ENCODE assay signal across 8 cellular contexts in the genomic region with DNA sequence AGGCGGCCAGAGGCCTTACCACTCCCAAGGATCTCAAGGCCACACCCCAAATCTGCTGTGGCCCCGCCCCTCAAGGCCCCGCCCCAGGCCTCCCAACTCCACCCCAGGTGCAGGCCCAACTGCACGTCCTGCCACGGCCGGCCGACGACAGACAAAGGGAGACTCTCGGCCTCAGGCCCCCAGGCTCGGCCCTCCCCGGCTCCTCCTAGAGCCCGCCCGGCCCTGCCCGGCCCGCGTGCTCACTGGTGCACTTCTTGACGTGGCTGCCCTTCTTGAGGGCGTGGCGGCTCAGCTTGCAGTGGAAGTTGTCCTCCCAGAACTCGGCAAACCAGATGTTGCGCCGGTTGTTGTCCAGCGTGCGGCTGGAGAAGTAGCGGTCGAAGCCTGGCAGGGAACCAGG.
DNase-seq lines count a peak whose midpoint lies in the region; ATAC-seq, FAIRE-seq and TF ChIP-seq lines count a peak whose summit lies in the region.

No MANE protein-coding gene starts in this region.

- H4K91ac ChIP-seq in H1 (replicated peaks; ENCODE audit: insufficient read length, low read length): no peak overlapping the region

- WGBS in H1 (ENCODE audit: extremely low coverage in 1 of 2, insufficient coverage in 1 of 2, insufficient read length in 1 of 2, insufficient replicate concordance in 2 of 2, low coverage in 1 of 2, low lambda C conversion rate in 2 of 2, missing lambda C conversion rate in 1 of 2), 2 experiments: 43% methylated on average over 7 of the region's 26 CpGs; no CpG with 5 or more reads in 1 of the 2 experiments

- no peak overlapping the region for H2AK5ac ChIP-seq in H1 (ENCODE audit: low read depth, low read length)

- peak overlapping the region in 1 of 3 experiments; percentile 35 for H3K4me3 Mint-ChIP-seq in nephron
- no peak overlapping the region for H3K4me3 Mint-ChIP-seq in CD8-positive, alpha-beta memory T cell

- peaks cover 21% of the 10 kb centered on the region for H3K27me3 Mint-ChIP-seq in nephron (ENCODE audit: low read depth)
- H3K27me3 Mint-ChIP-seq in CD8-positive, alpha-beta memory T cell: peaks cover 4 to 18% of the 10 kb centered on the region in 2 donors

- H3K9me3 ChIP-seq in H1 (ENCODE audit: insufficient read depth in 2 of 2, low read depth in 1 of 2, low read length in 1 of 2): no peaks in the 10 kb centered on the region
- H3K9me3 ChIP-seq in CD8-positive, alpha-beta memory T cell (ENCODE audit: low read length): no peaks in the 10 kb centered on the region

- H2BK120ac ChIP-seq in H1 (replicated peaks; ENCODE audit: low read depth, low read length): no peak overlapping the region

- H3K27ac ChIP-seq in H1 (ENCODE audit: low read depth, low read length): no peak overlapping the region
- no peak overlapping the region for H3K27ac ChIP-seq in CD8-positive, alpha-beta memory T cell (ENCODE audit: low read depth, low read length)

- TF ChIP-seq EP300 in H1 (IDR thresholded peaks at IDR 0.05; ENCODE audit: borderline replicate concordance in 1 of 2, low read depth in 2 of 2, low read length in 2 of 2): no peak

- H3K18ac ChIP-seq in H1 (ENCODE audit: extremely low read depth, low read length): peak overlapping the region; percentile 32; the same call in 1 of the 2 replicates

- H2BK12ac ChIP-seq in H1 (ENCODE audit: low read depth, low read length): 0 out of 2 replicates have a peak overlapping the region, but pooled peaks have one; percentile 60

- DNase-seq in COLO668 (lab: John Stamatoyannopoulos, UW; ENCODE audit: unreplicated experiment): peak; percentile 47
- peak; percentile 71 for DNase-seq in HPDE6-E6E7 (ENCODE audit: extremely low spot score)
- DNase-seq in H1 (ENCODE audit: low read depth in 1 of 2, low spot score in 2 of 2): peak; percentile 54 to 91
- no peak for DNase-seq in CD8-positive, alpha-beta memory T cell

- no peaks in the 10 kb centered on the region for H3K23me2 ChIP-seq in H1 (ENCODE audit: low read depth, low read length)

- TF ChIP-seq CTCF in H1 (IDR thresholded peaks at IDR 0.05; ENCODE audit: control extremely low read depth in 1 of 3, insufficient read depth in 1 of 3, low read depth in 1 of 3, low read length in 3 of 3) (no peak), nephron (IDR thresholded peaks at IDR 0.05; ENCODE audit: unreplicated experiment in 3 of 3) (no peak)

- TF ChIP-seq POLR2A in H1 (IDR thresholded peaks at IDR 0.05; ENCODE audit: control extremely low read depth in 1 of 2, low read depth in 2 of 2, low read length in 2 of 2): no peak

- no peak overlapping the region for H3K23ac ChIP-seq in H1 (ENCODE audit: insufficient read length)

- H3K36me3 ChIP-seq in H1 (ENCODE audit: control insufficient read depth in 2 of 4, insufficient read depth in 4 of 4, low read length in 3 of 4): no peaks in the 10 kb centered on the region
- no peaks in the 10 kb centered on the region for H3K36me3 ChIP-seq in CD8-positive, alpha-beta memory T cell (ENCODE audit: insufficient read depth, low read length)

- H3K79me2 ChIP-seq in H1 (ENCODE audit: control insufficient read depth in 1 of 2, insufficient read depth in 2 of 2, low read length in 2 of 2): no peaks in the 10 kb centered on the region

- no peaks in the 10 kb centered on the region for H3K36me3 Mint-ChIP-seq in nephron (ENCODE audit: low read depth)
- H3K36me3 Mint-ChIP-seq in CD8-positive, alpha-beta memory T cell: no peaks in the 10 kb centered on the region

- no peaks in the 10 kb centered on the region for H3K9me3 Mint-ChIP-seq in nephron
- H3K9me3 Mint-ChIP-seq in CD8-positive, alpha-beta memory T cell: no peaks in the 10 kb centered on the region

- peaks cover 0 to 2% (median 0%) of the 10 kb centered on the region in 4 experiments; a peak in 1 of 7 replicates for H3K27me3 ChIP-seq in H1 (replicated peaks in 1 of 4; ENCODE audit: control insufficient read depth in 3 of 4, extremely low read depth in 1 of 4, insufficient read depth in 3 of 4, low read length in 3 of 4)
- no peaks in the 10 kb centered on the region for H3K27me3 ChIP-seq in CD8-positive, alpha-beta memory T cell (ENCODE audit: insufficient read depth, low read length, poor library complexity, severe bottlenecking)

- H4K8ac ChIP-seq in H1 (ENCODE audit: extremely low read depth, insufficient read depth, low read length): no peak overlapping the region

- no peak for ATAC-seq in HG02884 (IDR thresholded peaks at IDR 0.05; ENCODE audit: unreplicated experiment)
- ATAC-seq in activated CD4-positive, CD25-positive, alpha-beta regulatory T cell treated with anti-CD3 and anti-CD28 coated beads, Interleukin-2, amount 50 U/mL, for 24 hours: no peak
- ATAC-seq in HG02588 (IDR thresholded peaks at IDR 0.05; ENCODE audit: unreplicated experiment): no peak

- no peak overlapping the region for H2BK5ac ChIP-seq in H1 (ENCODE audit: low read depth, low read length)

- H3K79me1 ChIP-seq in H1 (ENCODE audit: low read depth, low read length): no peaks in the 10 kb centered on the region

- CTCF ChIA-PET in H1 (lab: Charles Lee; ENCODE audit: partially characterized antibody): interaction anchor here (0.9 to 2.1 kb wide), 3 partner anchors 13 to 99 kb away, joined by 4 to 12 read pairs (median 5); no protein-coding TSS in a partner anchor
- CTCF ChIA-PET in CD8-positive, alpha-beta memory T cell (lab: Charles Lee): interaction anchor here (1.3 kb wide), 1 partner anchor 29 kb away, joined by 3 read pairs; no protein-coding TSS in a partner anchor

- H3K4me3 ChIP-seq in H1 (ENCODE audit: extremely low read depth in 1 of 4, insufficient read depth in 2 of 4, low read depth in 3 of 4, low read length in 4 of 4): no peak overlapping the region
- no peak overlapping the region for H3K4me3 ChIP-seq in CD8-positive, alpha-beta memory T cell (ENCODE audit: low read length)

- no peak overlapping the region for H3K56ac ChIP-seq in H1 (replicated peaks; ENCODE audit: insufficient read length, low read depth, low read length)

- peak overlapping the region; percentile 61; the same call in 1 of the 2 replicates for H2AFZ ChIP-seq in H1 (ENCODE audit: low read length)

- no peak overlapping the region for H2BK20ac ChIP-seq in H1 (ENCODE audit: low read length)

- FAIRE-seq in H1 (lab: Jason Lieb, UNC): no peak

- peak overlapping the region; percentile 81 for H4K5ac ChIP-seq in H1 (ENCODE audit: insufficient read length, low read depth, low read length)

- H3K27ac Mint-ChIP-seq in nephron: peak overlapping the region; percentile 58 to 73 (median 69)
- no peak overlapping the region for H3K27ac Mint-ChIP-seq in CD8-positive, alpha-beta memory T cell

- H2BK15ac ChIP-seq in H1 (ENCODE audit: low read length): no peak overlapping the region; the same call in 1 of the 2 replicates

- POLR2A ChIA-PET in H1 (lab: Charles Lee; ENCODE audit: partially characterized antibody): interaction anchor here (1.2 kb wide), 1 partner anchor 96 kb away, joined by 4 read pairs; no protein-coding TSS in a partner anchor
- POLR2A ChIA-PET in CD8-positive, alpha-beta memory T cell (lab: Charles Lee): no interaction called here

- no peak overlapping the region for H3K4ac ChIP-seq in H1 (replicated peaks; ENCODE audit: insufficient read length, low read depth, low read length)

- no peak for TF ChIP-seq RAD21 in H1 (IDR thresholded peaks at IDR 0.05 in 1 of 2, conservative IDR thresholded peaks at IDR 0.05 in 1 of 2; ENCODE audit: low read depth in 2 of 2, low read length in 2 of 2)

- H3K14ac ChIP-seq in H1 (ENCODE audit: insufficient read length): no peak overlapping the region

- no peak overlapping the region for H3K9ac ChIP-seq in H1 (replicated peaks in 1 of 4; ENCODE audit: extremely low read depth in 1 of 4, low read depth in 3 of 4, low read length in 3 of 4)

- H3K4me2 ChIP-seq in H1 (ENCODE audit: insufficient read depth in 1 of 2, low read depth in 2 of 2, low read length in 2 of 2): peak overlapping the region in 1 of 2 experiments; percentile 35; a peak in 1 of 4 replicates

- peaks cover 0 to 2% of the 10 kb centered on the region in 2 experiments for H4K20me1 ChIP-seq in H1 (replicated peaks in 1 of 2; ENCODE audit: control insufficient read depth in 1 of 2, insufficient read depth in 2 of 2, low read length in 2 of 2)

- H3K4me1 ChIP-seq in H1 (replicated peaks in 1 of 4; ENCODE audit: control insufficient read depth in 3 of 4, insufficient read depth in 4 of 4, low read length in 3 of 4): peaks cover 6 to 18% (median 11%) of the 10 kb centered on the region in 4 experiments
- H3K4me1 ChIP-seq in CD8-positive, alpha-beta memory T cell (ENCODE audit: insufficient read depth, low read length): no peaks in the 10 kb centered on the region

- H3K4me1 Mint-ChIP-seq in nephron: peaks cover 24% of the 10 kb centered on the region
- H3K4me1 Mint-ChIP-seq in CD8-positive, alpha-beta memory T cell: peaks cover 0 to 10% (median 4%) of the 10 kb centered on the region in 3 donors

TF ChIP-seq in H1, 55 proteins besides CTCF, POLR2A, EP300 and RAD21:
- TF ChIP-seq, protein P1, sequence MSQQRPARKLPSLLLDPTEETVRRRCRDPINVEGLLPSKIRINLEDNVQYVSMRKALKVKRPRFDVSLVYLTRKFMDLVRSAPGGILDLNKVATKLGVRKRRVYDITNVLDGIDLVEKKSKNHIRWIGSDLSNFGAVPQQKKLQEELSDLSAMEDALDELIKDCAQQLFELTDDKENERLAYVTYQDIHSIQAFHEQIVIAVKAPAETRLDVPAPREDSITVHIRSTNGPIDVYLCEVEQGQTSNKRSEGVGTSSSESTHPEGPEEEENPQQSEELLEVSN (IDR thresholded peaks at IDR 0.05): peak; percentile 51; the same call in 1 of the 2 replicates
- no peak for TF ChIP-seq CHD2 (IDR thresholded peaks at IDR 0.05; ENCODE audit: low read length)
- no peak for TF ChIP-seq GTF2F1 (IDR thresholded peaks at IDR 0.05; ENCODE audit: borderline replicate concordance, low read depth, low read length)
- TF ChIP-seq, protein P2, sequence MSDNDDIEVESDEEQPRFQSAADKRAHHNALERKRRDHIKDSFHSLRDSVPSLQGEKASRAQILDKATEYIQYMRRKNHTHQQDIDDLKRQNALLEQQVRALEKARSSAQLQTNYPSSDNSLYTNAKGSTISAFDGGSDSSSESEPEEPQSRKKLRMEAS (IDR thresholded peaks at IDR 0.05): peak; percentile 85
- 0 out of 2 replicates have a peak, but pooled peaks have one; percentile 41 for TF ChIP-seq TBP (IDR thresholded peaks at IDR 0.05; ENCODE audit: low read depth, low read length)
- TF ChIP-seq SAP30 (IDR thresholded peaks at IDR 0.05; ENCODE audit: insufficient read depth, insufficient replicate concordance, low read length): no peak
- TF ChIP-seq KDM4A (IDR thresholded peaks at IDR 0.05; ENCODE audit: low read depth, low read length, severe bottlenecking): no peak
- 0 out of 2 replicates have a peak, but pooled peaks have one; percentile 45 for TF ChIP-seq CREB1 (IDR thresholded peaks at IDR 0.05)
- no peak for TF ChIP-seq SP1 (IDR thresholded peaks at IDR 0.05; ENCODE audit: low read depth, low read length)
- TF ChIP-seq TCF12 (IDR thresholded peaks at IDR 0.05; ENCODE audit: low read depth, low read length): 0 out of 2 replicates have a peak, but pooled peaks have one; percentile 2

Comparison
In these comparisons a context has a peak if more than half of its experiments do, and no peak if none do; other contexts are left out.
1. DNase-seq: peak in COLO668 (single experiment), HPDE6-E6E7 (single experiment) and H1 (2 of 2); none in CD8-positive, alpha-beta memory T cell (0 of 5).
2. H3K27ac Mint-ChIP-seq: peak in nephron (3 of 3); none in CD8-positive, alpha-beta memory T cell (0 of 8).